In the genomic region with DNA sequence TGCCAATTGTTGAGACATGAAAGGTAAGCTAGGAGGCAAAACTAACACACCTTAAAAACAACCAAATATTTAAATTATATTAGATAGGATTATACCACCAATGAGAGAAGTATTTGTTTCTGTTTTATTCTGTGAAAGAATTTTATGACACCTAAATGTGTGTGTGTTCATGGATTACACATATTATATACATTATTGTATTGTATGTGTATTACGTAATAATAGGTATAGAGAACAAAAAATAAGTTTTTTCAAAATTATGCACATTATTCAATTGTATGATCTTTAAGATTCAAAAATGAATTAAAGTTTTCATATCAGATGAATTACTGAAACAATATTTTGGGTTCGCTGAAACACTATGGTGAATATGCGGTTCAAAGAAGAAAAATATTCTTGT, we compare ENCODE assay signal across 27 cellular contexts.
"Had no signal": no experiment of that assay in that cellular context is flagged by ENCODE, and none has a peak within 500 bp of the region (broad histone marks: within the 10 kb centered on the region; RNA-seq: fewer than 3 reads in every experiment).

No MANE protein-coding gene starts in this region.

- FAIRE-seq: endometrium had no signal

- H3K4me3 ChIP-seq: colonic mucosa, gastrocnemius medialis, psoas muscle, right atrium auricular region, spleen, tibial nerve had no signal

- H3K27me3 ChIP-seq: colonic mucosa, gastrocnemius medialis, right atrium auricular region, tibial nerve had no signal

- H3K9ac ChIP-seq: parathyroid adenoma had no signal

- H3K27ac ChIP-seq: colonic mucosa, gastrocnemius medialis, parathyroid adenoma, psoas muscle, right atrium auricular region, spleen, tibial nerve had no signal

- H3K4me1 Mint-ChIP-seq: activated naive CD4-positive, alpha-beta T cell treated with anti-CD3 and anti-CD28 coated beads, Interleukin-2, amount 50 U/mL, for 24 hours; activated naive CD8-positive, alpha-beta T cell treated with anti-CD3 and anti-CD28 coated beads, Interleukin-2, amount 50 U/mL, for 24 hours; naive thymus-derived CD8-positive, alpha-beta T cell; neural crest cell; T-helper 17 cell had no signal

- H3K9me3 ChIP-seq: colonic mucosa, gastrocnemius medialis, psoas muscle, right atrium auricular region, spleen, tibial nerve had no signal

- H3K36me3 Mint-ChIP-seq: activated naive CD4-positive, alpha-beta T cell treated with anti-CD3 and anti-CD28 coated beads, Interleukin-2, amount 50 U/mL, for 24 hours; naive thymus-derived CD8-positive, alpha-beta T cell; WTC11 had no signal

- H3K9me3 Mint-ChIP-seq: activated CD8-positive, alpha-beta T cell treated with anti-CD3 and anti-CD28 coated beads for 36 hours; activated naive CD4-positive, alpha-beta T cell treated with anti-CD3 and anti-CD28 coated beads, Interleukin-2, amount 50 U/mL, for 24 hours; activated naive CD8-positive, alpha-beta T cell treated with anti-CD3 and anti-CD28 coated beads, Interleukin-2, amount 50 U/mL, for 24 hours; activated T-helper 2 cell treated with anti-CD3 and anti-CD28 coated beads, Interferon-gamma antibody, Interleukin-2, Interleukin-4, amounts not matched to agents 10 μg/mL and 5 μg/mL and 100 μg/mL, durations not matched to agents 14 hours and 24 hours and 36 hours had no signal

- H3K27me3 Mint-ChIP-seq: activated naive CD8-positive, alpha-beta T cell treated with anti-CD3 and anti-CD28 coated beads, Interleukin-2, amount 50 U/mL, for 24 hours had no signal

- H3K4me1 ChIP-seq: colonic mucosa, gastrocnemius medialis, parathyroid adenoma, psoas muscle, right atrium auricular region, spleen, tibial nerve had no signal

- DNase-seq: activated CD4-positive, alpha-beta T cell treated with anti-CD3 and anti-CD28 coated beads for 1 hour; activated CD4-positive, alpha-beta T cell treated with anti-CD3 and anti-CD28 coated beads, Interleukin-2, amount 50 U/mL, for 1 hour; activated CD8-positive, alpha-beta T cell treated with anti-CD3 and anti-CD28 coated beads for 36 hours; activated naive CD8-positive, alpha-beta T cell treated with anti-CD3 and anti-CD28 coated beads, Interleukin-2, amount 50 U/mL, for 24 hours; activated T-cell treated with anti-CD3 and anti-CD28 coated beads, Interleukin-2, amount 50 U/mL, for 48 hours; amygdala; colonic mucosa; effector CD8-positive, alpha-beta T cell; gastrocnemius medialis; glutamatergic neuron; islet precursor cell; left colon; midbrain; naive thymus-derived CD8-positive, alpha-beta T cell; occipital lobe; psoas muscle; spleen; stimulated activated naive CD4-positive, alpha-beta T cell; T-helper 17 cell had no signal

- H3K27ac Mint-ChIP-seq: activated CD8-positive, alpha-beta T cell treated with anti-CD3 and anti-CD28 coated beads for 36 hours; activated naive CD4-positive, alpha-beta T cell treated with anti-CD3 and anti-CD28 coated beads, Interleukin-2, amount 50 U/mL, for 24 hours; activated naive CD8-positive, alpha-beta T cell treated with anti-CD3 and anti-CD28 coated beads, Interleukin-2, amount 50 U/mL, for 24 hours; activated T-helper 2 cell treated with anti-CD3 and anti-CD28 coated beads, Interferon-gamma antibody, Interleukin-2, Interleukin-4, amounts not matched to agents 10 μg/mL and 5 μg/mL and 100 μg/mL, durations not matched to agents 14 hours and 24 hours and 36 hours; naive thymus-derived CD8-positive, alpha-beta T cell; T-helper 17 cell; WTC11 had no signal

- ATAC-seq: activated CD8-positive, alpha-beta T cell treated with anti-CD3 and anti-CD28 coated beads for 36 hours; activated naive CD8-positive, alpha-beta T cell treated with anti-CD3 and anti-CD28 coated beads, Interleukin-2, amount 50 U/mL, for 24 hours; gastrocnemius medialis; left colon; naive thymus-derived CD8-positive, alpha-beta T cell; psoas muscle; T-helper 17 cell; WTC11 had no signal

- H3K36me3 ChIP-seq: colonic mucosa, gastrocnemius medialis, right atrium auricular region, spleen, tibial nerve had no signal

- H3K79me2 ChIP-seq: parathyroid adenoma had no signal

- H2AFZ ChIP-seq: parathyroid adenoma had no signal

- H3K4me3 Mint-ChIP-seq: activated CD8-positive, alpha-beta T cell treated with anti-CD3 and anti-CD28 coated beads for 36 hours; activated naive CD4-positive, alpha-beta T cell treated with anti-CD3 and anti-CD28 coated beads, Interleukin-2, amount 50 U/mL, for 24 hours; activated naive CD8-positive, alpha-beta T cell treated with anti-CD3 and anti-CD28 coated beads, Interleukin-2, amount 50 U/mL, for 24 hours; naive thymus-derived CD8-positive, alpha-beta T cell; neural crest cell; T-helper 17 cell; WTC11 had no signal
